In the genomic region with DNA sequence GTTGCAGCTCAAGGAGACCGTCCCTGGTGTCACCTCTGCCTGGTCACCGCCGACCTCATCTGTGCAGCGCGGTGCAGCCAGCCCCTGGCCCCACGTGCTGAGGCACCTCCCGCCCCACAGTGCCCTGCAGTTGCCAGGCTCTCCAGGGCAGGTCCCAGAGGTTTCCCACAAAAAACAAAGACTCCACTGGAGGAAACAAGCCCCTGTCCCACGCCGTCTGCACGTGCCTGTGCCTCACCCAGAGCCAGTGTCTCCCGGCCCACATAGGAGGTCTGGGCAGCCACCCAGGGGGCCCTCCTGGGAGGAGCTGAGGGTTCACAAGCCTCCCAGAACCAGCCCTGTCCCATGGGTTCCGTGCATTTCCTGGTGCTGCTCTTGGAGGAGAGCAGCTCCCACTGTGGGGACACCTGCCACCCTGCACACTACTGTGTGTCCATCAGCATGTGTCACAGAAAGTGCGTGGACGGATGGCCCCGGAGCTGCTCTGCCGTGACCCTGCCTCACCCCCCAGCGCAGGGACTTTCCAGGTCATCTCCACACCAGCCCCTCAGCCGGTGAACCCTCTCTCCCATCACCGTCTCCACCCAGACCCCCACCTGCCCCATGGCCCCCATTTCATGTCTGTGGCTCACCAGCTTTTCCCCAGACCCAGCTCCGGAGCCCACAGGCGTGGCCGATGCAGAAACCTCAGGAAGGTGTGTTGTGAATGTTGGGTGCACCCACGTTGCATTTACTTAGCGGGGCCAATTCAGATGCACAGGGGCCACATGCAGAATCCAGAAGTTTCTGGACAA, we compare ENCODE assay signal across 1 cellular context.
A peak's percentile ranks its signal among the peaks of the same experiment; 100 is the strongest.
TF ChIP-seq lines count a peak whose summit lies in the region.

No MANE protein-coding gene starts in this region.

TF ChIP-seq in IMR-90, 13 proteins besides CTCF, POLR2A, EP300 and RAD21:
- TF ChIP-seq CEBPB (IDR thresholded peaks at IDR 0.05; ENCODE audit: low read depth, low read length) (no peak), BHLHE40 (IDR thresholded peaks at IDR 0.05; ENCODE audit: low read depth, low read length) (peak; percentile 58)
